ENCODE assay signal across 9 cellular contexts in genomic region chr2:111219285-111219684, GRCh38.
DNase-seq lines count a peak whose midpoint lies in the region; ATAC-seq, FAIRE-seq and TF ChIP-seq lines count a peak whose summit lies in the region.
"Had no signal": no experiment of that assay in that cellular context is flagged by ENCODE, and none has a peak within 500 bp of the region (broad histone marks: within the 10 kb centered on the region; RNA-seq: fewer than 3 reads in every experiment).

No MANE protein-coding gene starts in this region.

- H3K27me3 Mint-ChIP-seq in central memory CD8-positive, alpha-beta T cell: no peaks in the 10 kb centered on the region

- no peaks in the 10 kb centered on the region for H3K4me1 Mint-ChIP-seq in central memory CD8-positive, alpha-beta T cell

- no peaks in the 10 kb centered on the region for H3K27me3 ChIP-seq in tibial nerve

- TF ChIP-seq EP300 in tibial nerve (IDR thresholded peaks at IDR 0.05): no peak

- peaks cover 0 to 14% (median 1%) of the 10 kb centered on the region in 4 donors for H3K9me3 ChIP-seq in tibial nerve

- H3K9me3 Mint-ChIP-seq in central memory CD8-positive, alpha-beta T cell: peaks cover 4% of the 10 kb centered on the region

- ATAC-seq in GM21447 (IDR thresholded peaks at IDR 0.05; ENCODE audit: unreplicated experiment) (peak; percentile 85), HG03439 (IDR thresholded peaks at IDR 0.05; ENCODE audit: unreplicated experiment) (peak; percentile 90)
- peak; percentile 32 for ATAC-seq in central memory CD8-positive, alpha-beta T cell (replicated peaks; ENCODE audit: extremely low read depth, poor library complexity, severe bottlenecking)

- no peak overlapping the region for H3K4me3 ChIP-seq in tibial nerve

- H3K36me3 Mint-ChIP-seq in central memory CD8-positive, alpha-beta T cell (ENCODE audit: insufficient read depth): no peaks in the 10 kb centered on the region

- no peak for TF ChIP-seq CTCF in tibial nerve (IDR thresholded peaks at IDR 0.05)

- DNase-seq in GM12891 (ENCODE audit: insufficient read length, low spot score) (no peak), NCI-H2171 (lab: John Stamatoyannopoulos, UW) (no peak), NCI-H1092 treated with DMSO at 0.1 percent for 48 hours (lab: John Stamatoyannopoulos, UW) (no peak), tibial nerve (ENCODE audit: low spot score in 2 of 2) (no peak), cerebellum (ENCODE audit: low spot score) (no peak)
- no peak for DNase-seq in central memory CD8-positive, alpha-beta T cell (ENCODE audit: low spot score in 2 of 2)
- DNase-seq: NCI-H1417 treated with DMSO at 0.1 percent for 48 hours had no signal

- 61 to 70% methylated on average over 6 of the region's 6 CpGs for WGBS in tibial nerve, 2 donors

- FAIRE-seq in GM12891 (lab: Jason Lieb, UNC): peak; percentile 88

- peaks cover 0 to 6% (median 0%) of the 10 kb centered on the region in 3 donors for H3K36me3 ChIP-seq in tibial nerve

- H3K4me1 ChIP-seq in tibial nerve: no peaks in the 10 kb centered on the region

- TF ChIP-seq POLR2A in GM12891 (IDR thresholded peaks at IDR 0.05; ENCODE audit: low read depth, low read length): no peak
- no peak for TF ChIP-seq POLR2A in tibial nerve (IDR thresholded peaks at IDR 0.05)

- no peak overlapping the region for H3K27ac ChIP-seq in tibial nerve

- no peak overlapping the region for H3K4me3 Mint-ChIP-seq in central memory CD8-positive, alpha-beta T cell

- no peak overlapping the region for H3K27ac Mint-ChIP-seq in central memory CD8-positive, alpha-beta T cell (ENCODE audit: low read depth)

TF ChIP-seq in GM12891, 5 proteins besides CTCF, POLR2A, EP300 and RAD21:
- TF ChIP-seq PAX5 (IDR thresholded peaks at IDR 0.05; ENCODE audit: insufficient read depth, low read length, severe bottlenecking): no peak
- TF ChIP-seq POU2F2 (IDR thresholded peaks at IDR 0.05; ENCODE audit: low read depth, low read length): peak; percentile 81
- TF ChIP-seq TAF1 (IDR thresholded peaks at IDR 0.05; ENCODE audit: low read depth, low read length): no peak
- TF ChIP-seq SPI1 (IDR thresholded peaks at IDR 0.05; ENCODE audit: low read depth, low read length): peak; percentile 58
- no peak for TF ChIP-seq POLR2AphosphoS5 (IDR thresholded peaks at IDR 0.05; ENCODE audit: low read depth, low read length)

Comparison
In these comparisons a context has a peak if more than half of its experiments do, and no peak if none do; other contexts are left out.
1. ATAC-seq: peak in every context shown above with its lines; median percentile 90 in HG03439; 85 in GM21447; 32 in central memory CD8-positive, alpha-beta T cell.